8 cellular contexts compared by ENCODE assay signal in the genomic region with DNA sequence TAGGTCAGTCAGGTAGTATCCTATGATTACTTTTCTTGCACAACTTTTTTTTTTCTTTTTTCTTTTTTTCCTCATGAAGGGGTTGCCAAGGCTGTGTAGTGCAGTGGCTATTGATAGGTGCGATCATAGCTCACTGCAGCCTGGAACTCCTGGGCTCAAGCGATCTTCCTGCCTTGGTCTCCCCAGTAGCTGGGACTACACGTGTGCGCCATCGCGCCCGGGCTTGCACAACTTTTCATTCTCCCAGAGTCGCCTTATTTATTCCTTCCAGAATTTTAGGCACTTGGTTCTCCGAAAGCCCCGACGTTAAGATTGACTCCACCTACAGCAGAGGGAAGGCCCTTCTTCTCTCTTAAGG.
DNase-seq lines count a peak whose midpoint lies in the region; ATAC-seq and TF ChIP-seq lines count a peak whose summit lies in the region.

No MANE protein-coding gene starts in this region.

- CTCF ChIA-PET in HEK293 (lab: Yijun Ruan, JAX), result interaction anchor here (0.5 to 0.7 kb wide), 3 partner anchors 34 to 537 kb away, joined by 3 to 4 read pairs (median 3); no protein-coding TSS in a partner anchor

- H3K27ac Mint-ChIP-seq in activated naive CD4-positive, alpha-beta T cell treated with anti-CD3 and anti-CD28 coated beads, Interleukin-2, amount 50 U/mL, for 24 hours, result peak overlapping the region; percentile 99
- H3K27ac Mint-ChIP-seq in stimulated activated effector memory CD8-positive, alpha-beta T cell treated with anti-CD3 and anti-CD28 coated beads, Interleukin-12 subunit alpha, Interleukin-12 subunit beta, amount 100 ng/mL, for 72 hours, result peak overlapping the region; percentile 96

- no peak overlapping the region; the same call in 1 of the 2 replicates for H3K27ac ChIP-seq in HEK293 (ENCODE audit: extremely low read depth, low read depth, low read length)
- H3K27ac ChIP-seq in iPS DF 6.9 (ENCODE audit: low read length), result no peak overlapping the region

- H3K36me3 ChIP-seq in HEK293 (ENCODE audit: control insufficient read depth in 2 of 2, insufficient read depth in 1 of 2, low read length in 2 of 2) (peaks cover 18 to 21% of the 10 kb centered on the region in 2 experiments), iPS DF 6.9 (ENCODE audit: control insufficient read depth, insufficient read depth, low read length) (no peaks in the 10 kb centered on the region)

- TF ChIP-seq CTCF in HEK293 (tag by site-specific recombination; IDR thresholded peaks at IDR 0.05), result no peak

- no CpG with 5 or more reads among the region's 11 CpGs for WGBS in iPS DF 6.9 (ENCODE audit: insufficient coverage, insufficient read length)

- H3K4me1 Mint-ChIP-seq in activated naive CD4-positive, alpha-beta T cell treated with anti-CD3 and anti-CD28 coated beads, Interleukin-2, amount 50 U/mL, for 24 hours, result peaks cover 39% of the 10 kb centered on the region
- H3K4me1 Mint-ChIP-seq in stimulated activated effector memory CD8-positive, alpha-beta T cell treated with anti-CD3 and anti-CD28 coated beads, Interleukin-12 subunit alpha, Interleukin-12 subunit beta, amount 100 ng/mL, for 72 hours, result peaks cover 24% of the 10 kb centered on the region

- H3K4me3 Mint-ChIP-seq in activated naive CD4-positive, alpha-beta T cell treated with anti-CD3 and anti-CD28 coated beads, Interleukin-2, amount 50 U/mL, for 24 hours, result peak overlapping the region; percentile 100
- peak overlapping the region; percentile 96 for H3K4me3 Mint-ChIP-seq in stimulated activated effector memory CD8-positive, alpha-beta T cell treated with anti-CD3 and anti-CD28 coated beads, Interleukin-12 subunit alpha, Interleukin-12 subunit beta, amount 100 ng/mL, for 72 hours

- no peak for DNase-seq in iPS DF 6.9 (ENCODE audit: low read depth, low spot score)
- no peak for DNase-seq in stimulated activated effector memory CD8-positive, alpha-beta T cell treated with anti-CD3 and anti-CD28 coated beads, Interleukin-12 subunit alpha, Interleukin-12 subunit beta, amount 100 ng/mL, for 72 hours (ENCODE audit: low spot score in 2 of 2)
- no peak for DNase-seq in COR-L47 (lab: John Stamatoyannopoulos, UW)
- DNase-seq in NCI-H2029 treated with DMSO at 0.1 percent for 48 hours (lab: John Stamatoyannopoulos, UW), result no peak

- ATAC-seq in stimulated activated effector memory CD8-positive, alpha-beta T cell treated with anti-CD3 and anti-CD28 coated beads, Interleukin-12 subunit alpha, Interleukin-12 subunit beta, amount 100 ng/mL, for 72 hours, result no peak
- ATAC-seq in HG03108 (IDR thresholded peaks at IDR 0.05; ENCODE audit: unreplicated experiment), result no peak
- no peak for ATAC-seq in GM21526 (IDR thresholded peaks at IDR 0.05; ENCODE audit: low FRiP score, unreplicated experiment)

- H3K4me3 ChIP-seq in HEK293 (ENCODE audit: low read depth, low read length) (no peak overlapping the region; the same call in 1 of the 2 replicates), iPS DF 6.9 (ENCODE audit: low read length) (peak overlapping the region; percentile 75; the same call in 1 of the 2 replicates)

- H3K27me3 Mint-ChIP-seq in activated naive CD4-positive, alpha-beta T cell treated with anti-CD3 and anti-CD28 coated beads, Interleukin-2, amount 50 U/mL, for 24 hours, result no peaks in the 10 kb centered on the region

- H3K36me3 Mint-ChIP-seq in activated naive CD4-positive, alpha-beta T cell treated with anti-CD3 and anti-CD28 coated beads, Interleukin-2, amount 50 U/mL, for 24 hours, result peaks cover 47% of the 10 kb centered on the region
- peaks cover 26% of the 10 kb centered on the region for H3K36me3 Mint-ChIP-seq in stimulated activated effector memory CD8-positive, alpha-beta T cell treated with anti-CD3 and anti-CD28 coated beads, Interleukin-12 subunit alpha, Interleukin-12 subunit beta, amount 100 ng/mL, for 72 hours

- peaks cover 15% of the 10 kb centered on the region for H3K9me3 Mint-ChIP-seq in activated naive CD4-positive, alpha-beta T cell treated with anti-CD3 and anti-CD28 coated beads, Interleukin-2, amount 50 U/mL, for 24 hours
- H3K9me3 Mint-ChIP-seq in stimulated activated effector memory CD8-positive, alpha-beta T cell treated with anti-CD3 and anti-CD28 coated beads, Interleukin-12 subunit alpha, Interleukin-12 subunit beta, amount 100 ng/mL, for 72 hours, result peaks cover 31% of the 10 kb centered on the region

- no peaks in the 10 kb centered on the region for H3K27me3 ChIP-seq in iPS DF 6.9 (ENCODE audit: control insufficient read depth, insufficient read depth, low read length)

- POLR2A ChIA-PET in HEK293 (lab: Yijun Ruan, JAX), result no interaction called here

- H3K4me1 ChIP-seq in HEK293 (ENCODE audit: control insufficient read depth, insufficient read depth, low read length), result no peaks in the 10 kb centered on the region
- no peaks in the 10 kb centered on the region for H3K4me1 ChIP-seq in iPS DF 6.9 (ENCODE audit: control insufficient read depth, insufficient read depth, low read length)

- H3K9me3 ChIP-seq in HEK293 (ENCODE audit: control insufficient read depth, insufficient read depth, low read depth, low read length) (no peaks in the 10 kb centered on the region), iPS DF 6.9 (ENCODE audit: control insufficient read depth, insufficient read depth, low read length) (peaks cover 4% of the 10 kb centered on the region)

TF ChIP-seq in HEK293, 187 proteins besides CTCF, POLR2A, EP300 and RAD21:
- TF ChIP-seq OVOL3 (tag by site-specific recombination; IDR thresholded peaks at IDR 0.05) (no peak), SETDB1 (IDR thresholded peaks at IDR 0.05; ENCODE audit: insufficient read length, low read length) (peak; percentile 30), IKZF3 (tag by site-specific recombination; IDR thresholded peaks at IDR 0.05) (0 out of 2 replicates have a peak, but pooled peaks have one; percentile 31), ZNF654 (tag by site-specific recombination; IDR thresholded peaks at IDR 0.05; ENCODE audit: low read depth) (no peak)
